In genomic region chr3:122562923-122563716, GRCh38 we compare ENCODE assay signal across 1 cellular context.
TF ChIP-seq lines count a peak whose summit lies in the region.

No MANE protein-coding gene starts in this region.

TF ChIP-seq in HepG2, 621 proteins besides CTCF, POLR2A, EP300 and RAD21:
- no peak for TF ChIP-seq PHF21A (CRISPR knock-in tag; IDR thresholded peaks at IDR 0.05)
- TF ChIP-seq TEAD3 (CRISPR knock-in tag; optimal IDR thresholded peaks at IDR 0.05; ENCODE audit: borderline replicate concordance) = no peak
TF ChIP-seq in HepG2: peak in this region for 0.
